In the genomic region with DNA sequence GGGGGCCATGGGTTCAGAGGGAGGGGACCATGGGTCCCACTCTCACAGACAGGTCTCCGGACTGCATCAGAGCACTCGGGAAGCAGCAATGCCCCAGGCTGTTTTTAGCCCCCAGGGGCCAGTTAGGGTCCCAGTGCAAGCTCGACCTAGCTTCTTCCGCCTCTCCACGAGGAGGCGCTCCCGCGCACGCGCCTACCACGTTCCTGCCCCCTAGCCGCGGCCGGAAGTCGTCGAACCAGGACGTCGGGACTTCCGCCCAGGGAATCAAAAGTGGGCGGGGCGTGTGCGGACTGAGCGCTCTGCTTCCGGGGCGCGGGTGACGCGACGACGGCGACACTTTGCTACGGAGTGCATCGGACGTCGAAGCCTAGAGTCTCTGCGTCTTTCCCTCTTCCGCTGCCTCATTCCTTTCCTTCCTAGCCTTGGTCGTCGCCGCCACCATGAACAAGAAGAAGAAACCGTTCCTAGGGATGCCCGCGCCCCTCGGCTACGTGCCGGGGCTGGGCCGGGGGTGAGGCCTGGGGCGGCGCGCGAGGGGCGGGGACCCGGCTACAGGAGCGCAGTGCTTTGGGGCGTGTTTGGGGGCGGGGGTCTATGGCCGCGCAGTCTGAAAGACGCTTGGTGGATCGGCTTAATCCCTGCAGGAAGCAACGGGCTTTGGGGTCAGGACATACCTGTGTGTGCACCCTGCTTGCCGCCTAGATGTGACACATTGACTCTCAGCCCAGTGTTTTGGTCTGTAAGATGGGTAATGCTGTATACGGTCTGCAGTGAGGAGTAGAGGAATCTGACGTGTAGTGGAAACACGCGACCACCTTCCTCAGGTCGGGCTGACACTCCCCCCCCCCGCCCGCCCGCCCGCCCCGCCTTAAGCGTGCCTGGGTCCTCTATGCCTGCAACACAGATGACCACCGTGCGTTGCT, we compare ENCODE assay signal across 8 cellular contexts. TPM values are rescaled to one million over a fixed set of nuclear protein-coding genes. Genes with fewer than 3 reads are reported as not detected.
A peak's percentile ranks its signal among the peaks of the same experiment; 100 is the strongest.
DNase-seq lines count a peak whose midpoint lies in the region; ATAC-seq and TF ChIP-seq lines count a peak whose summit lies in the region.

TSS of gene PRPF6 (plus strand) at position 327 of the 923 bp plus-strand sequence. CDS start at position 441, 114 bp downstream.

- ATAC-seq in GM21528 (IDR thresholded peaks at IDR 0.05; ENCODE audit: low FRiP score, unreplicated experiment) = peak; percentile 60

- H3K9me3 ChIP-seq in mucosa of rectum (ENCODE audit: control insufficient read depth in 2 of 2, low read length in 2 of 2) = no peaks in the 10 kb centered on the region

- peak within 1 kb of the TSS; percentile 73 to 90 for H3K27ac ChIP-seq in mucosa of rectum (ENCODE audit: low read depth in 2 of 2, low read length in 2 of 2)

- peaks cover 0 to 3% of the 10 kb centered on the region in 2 donors for H3K27me3 ChIP-seq in mucosa of rectum (ENCODE audit: control insufficient read depth in 2 of 2, insufficient read depth in 2 of 2, low read length in 2 of 2)

- H3K4me1 ChIP-seq in mucosa of rectum (ENCODE audit: control insufficient read depth in 2 of 2, insufficient read depth in 2 of 2, low read length in 2 of 2) = peaks cover 23 to 32% of the 10 kb centered on the region in 2 donors

- peak within 1 kb of the TSS; percentile 94 for H3K4me3 ChIP-seq in epithelial cell of proximal tubule (ENCODE audit: low read depth, low read length)
- peak within 1 kb of the TSS; percentile 85 to 98 for H3K4me3 ChIP-seq in mucosa of rectum (ENCODE audit: low read length in 2 of 2)

- TF ChIP-seq RAD21 in Ishikawa (IDR thresholded peaks at IDR 0.05; ENCODE audit: low read depth) = peak; percentile 32; the same call in 1 of the 2 replicates

- TF ChIP-seq EP300 in Ishikawa (IDR thresholded peaks at IDR 0.05; ENCODE audit: borderline replicate concordance) = peak; percentile 12; the same call in 1 of the 2 replicates

- DNase-seq in DMS114 treated with DMSO at 0.1 percent for 48 hours (lab: John Stamatoyannopoulos, UW; ENCODE audit: unreplicated experiment) (peak; percentile 91), OCI-M2 (lab: John Stamatoyannopoulos, UW; ENCODE audit: unreplicated experiment) (peak; percentile 76), activated T-cell treated with anti-CD3 and anti-CD28 coated beads for 48 hours (ENCODE audit: low read depth) (peak; percentile 94), epithelial cell of proximal tubule (ENCODE audit: low read depth) (no peak)
- DNase-seq in stimulated activated CD8-positive, alpha-beta memory T cell treated with anti-CD3 and anti-CD28 coated beads, Interleukin-4, amount 100 ng/mL, for 48 hours = peak; percentile 96

- peak within 1 kb of the TSS; percentile 79 to 80 for H3K9ac ChIP-seq in mucosa of rectum (ENCODE audit: low read depth in 1 of 2, low read length in 2 of 2)

- TF ChIP-seq CTCF in epithelial cell of proximal tubule (conservative IDR thresholded peaks at IDR 0.05; ENCODE audit: low read depth, low read length) = peak; percentile 80

- peaks cover 18 to 31% of the 10 kb centered on the region in 2 donors for H3K36me3 ChIP-seq in mucosa of rectum (ENCODE audit: control insufficient read depth in 2 of 2, insufficient read depth in 2 of 2, low read length in 2 of 2)

TF ChIP-seq in Ishikawa, 13 proteins besides CTCF, POLR2A, EP300 and RAD21:
- TF ChIP-seq TEAD4 (IDR thresholded peaks at IDR 0.05) (no peak), TAF1 (IDR thresholded peaks at IDR 0.05; ENCODE audit: low read depth) (peak; percentile 66), TCF12 (IDR thresholded peaks at IDR 0.05; ENCODE audit: low read depth) (peak; percentile 75), YY1 (IDR thresholded peaks at IDR 0.05; ENCODE audit: low read depth) (peak; percentile 50; the same call in 1 of the 2 replicates), CREB1 (IDR thresholded peaks at IDR 0.05; ENCODE audit: low read depth) (peak; percentile 94), EGR1 (IDR thresholded peaks at IDR 0.05) (no peak), FOXM1 (IDR thresholded peaks at IDR 0.05; ENCODE audit: borderline replicate concordance, low read depth) (no peak), ZBTB7A (IDR thresholded peaks at IDR 0.05; ENCODE audit: low read depth) (peak; percentile 65; the same call in 1 of the 2 replicates), NFIC (IDR thresholded peaks at IDR 0.05) (no peak)
- TF ChIP-seq, protein P1, sequence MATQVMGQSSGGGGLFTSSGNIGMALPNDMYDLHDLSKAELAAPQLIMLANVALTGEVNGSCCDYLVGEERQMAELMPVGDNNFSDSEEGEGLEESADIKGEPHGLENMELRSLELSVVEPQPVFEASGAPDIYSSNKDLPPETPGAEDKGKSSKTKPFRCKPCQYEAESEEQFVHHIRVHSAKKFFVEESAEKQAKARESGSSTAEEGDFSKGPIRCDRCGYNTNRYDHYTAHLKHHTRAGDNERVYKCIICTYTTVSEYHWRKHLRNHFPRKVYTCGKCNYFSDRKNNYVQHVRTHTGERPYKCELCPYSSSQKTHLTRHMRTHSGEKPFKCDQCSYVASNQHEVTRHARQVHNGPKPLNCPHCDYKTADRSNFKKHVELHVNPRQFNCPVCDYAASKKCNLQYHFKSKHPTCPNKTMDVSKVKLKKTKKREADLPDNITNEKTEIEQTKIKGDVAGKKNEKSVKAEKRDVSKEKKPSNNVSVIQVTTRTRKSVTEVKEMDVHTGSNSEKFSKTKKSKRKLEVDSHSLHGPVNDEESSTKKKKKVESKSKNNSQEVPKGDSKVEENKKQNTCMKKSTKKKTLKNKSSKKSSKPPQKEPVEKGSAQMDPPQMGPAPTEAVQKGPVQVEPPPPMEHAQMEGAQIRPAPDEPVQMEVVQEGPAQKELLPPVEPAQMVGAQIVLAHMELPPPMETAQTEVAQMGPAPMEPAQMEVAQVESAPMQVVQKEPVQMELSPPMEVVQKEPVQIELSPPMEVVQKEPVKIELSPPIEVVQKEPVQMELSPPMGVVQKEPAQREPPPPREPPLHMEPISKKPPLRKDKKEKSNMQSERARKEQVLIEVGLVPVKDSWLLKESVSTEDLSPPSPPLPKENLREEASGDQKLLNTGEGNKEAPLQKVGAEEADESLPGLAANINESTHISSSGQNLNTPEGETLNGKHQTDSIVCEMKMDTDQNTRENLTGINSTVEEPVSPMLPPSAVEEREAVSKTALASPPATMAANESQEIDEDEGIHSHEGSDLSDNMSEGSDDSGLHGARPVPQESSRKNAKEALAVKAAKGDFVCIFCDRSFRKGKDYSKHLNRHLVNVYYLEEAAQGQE (IDR thresholded peaks at IDR 0.05; ENCODE audit: low read depth) = no peak
- TF ChIP-seq, protein P2, sequence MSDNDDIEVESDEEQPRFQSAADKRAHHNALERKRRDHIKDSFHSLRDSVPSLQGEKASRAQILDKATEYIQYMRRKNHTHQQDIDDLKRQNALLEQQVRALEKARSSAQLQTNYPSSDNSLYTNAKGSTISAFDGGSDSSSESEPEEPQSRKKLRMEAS (IDR thresholded peaks at IDR 0.05) = peak; percentile 95
- TF ChIP-seq, protein P3, sequence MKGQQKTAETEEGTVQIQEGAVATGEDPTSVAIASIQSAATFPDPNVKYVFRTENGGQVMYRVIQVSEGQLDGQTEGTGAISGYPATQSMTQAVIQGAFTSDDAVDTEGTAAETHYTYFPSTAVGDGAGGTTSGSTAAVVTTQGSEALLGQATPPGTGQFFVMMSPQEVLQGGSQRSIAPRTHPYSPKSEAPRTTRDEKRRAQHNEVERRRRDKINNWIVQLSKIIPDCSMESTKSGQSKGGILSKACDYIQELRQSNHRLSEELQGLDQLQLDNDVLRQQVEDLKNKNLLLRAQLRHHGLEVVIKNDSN (IDR thresholded peaks at IDR 0.05) = 0 out of 2 replicates have a peak, but pooled peaks have one; percentile 21

RNA-seq across cellular contexts. Expression of gene PRPF6, which starts in this region (rescaled TPM):
- total RNA-seq in epithelial cell of proximal tubule = 56.6 and 62.4 TPM in 2 replicates
